In genomic region chr19:57888107-57888493, GRCh38 we compare ENCODE assay signal across 8 cellular contexts. TPM values are rescaled to one million over a fixed set of nuclear protein-coding genes. Genes with fewer than 3 reads are reported as not detected.
DNase-seq lines count a peak whose midpoint lies in the region; ATAC-seq and TF ChIP-seq lines count a peak whose summit lies in the region.

No MANE protein-coding gene starts in this region.

- no peak overlapping the region for H3K27ac Mint-ChIP-seq in Caco-2 (ENCODE audit: unreplicated experiment)
- peak overlapping the region; percentile 19 for H3K27ac Mint-ChIP-seq in neural progenitor cell

- peak overlapping the region; percentile 36 for H3K4me3 Mint-ChIP-seq in Caco-2 (ENCODE audit: unreplicated experiment)
- peak overlapping the region; percentile 93 for H3K4me3 Mint-ChIP-seq in neural progenitor cell

- CTCF ChIA-PET in Caco-2 (lab: Charles Lee) = no interaction called here

- H3K36me3 Mint-ChIP-seq in Caco-2 (ENCODE audit: insufficient read depth, unreplicated experiment) = peaks cover 40% of the 10 kb centered on the region
- peaks cover 61% of the 10 kb centered on the region for H3K36me3 Mint-ChIP-seq in neural progenitor cell

- H3K9ac ChIP-seq in neural progenitor cell = peak overlapping the region; percentile 85

- peak overlapping the region; percentile 81 for H3K27ac ChIP-seq in neural progenitor cell

- peaks cover 57% of the 10 kb centered on the region for H3K79me2 ChIP-seq in neural progenitor cell (ENCODE audit: low read depth)

- no peak for DNase-seq in Caco-2
- DNase-seq in NCI-H2029 treated with DMSO at 0.1 percent for 48 hours (lab: John Stamatoyannopoulos, UW) = peak; percentile 8
- DNase-seq in epithelial cell of esophagus (ENCODE audit: low read depth) = peak; percentile 55
- no peak for DNase-seq in neural progenitor cell (ENCODE audit: low spot score)
- DNase-seq in OCI-M2 (lab: John Stamatoyannopoulos, UW; ENCODE audit: unreplicated experiment) = no peak
- DNase-seq in dermis blood vessel endothelial cell = no peak
- DNase-seq in NCI-H1436 treated with DMSO at 0.1 percent for 48 hours (lab: John Stamatoyannopoulos, UW) = no peak

- no peak overlapping the region for H2AFZ ChIP-seq in neural progenitor cell (replicated peaks)

- POLR2A ChIA-PET in Caco-2 (lab: Charles Lee) = no interaction called here

- peaks cover 31% of the 10 kb centered on the region for H3K9me3 ChIP-seq in Caco-2
- H3K9me3 ChIP-seq in neural progenitor cell (ENCODE audit: low read depth) = no peaks in the 10 kb centered on the region

- TF ChIP-seq CTCF in Caco-2 (IDR thresholded peaks at IDR 0.05; ENCODE audit: insufficient read depth in 1 of 2, low read depth in 1 of 2, low read length in 1 of 2, severe bottlenecking in 1 of 2, unreplicated experiment in 1 of 2) (no peak), epithelial cell of esophagus (IDR thresholded peaks at IDR 0.05; ENCODE audit: insufficient read depth, low read depth, low read length, missing control alignments) (no peak), neural progenitor cell (IDR thresholded peaks at IDR 0.05) (no peak)

- H3K27me3 Mint-ChIP-seq in Caco-2 (ENCODE audit: insufficient read depth, unreplicated experiment) (no peaks in the 10 kb centered on the region), neural progenitor cell (ENCODE audit: insufficient read depth, low read depth) (peaks cover 11% of the 10 kb centered on the region)

- no peaks in the 10 kb centered on the region for H3K4me1 Mint-ChIP-seq in Caco-2 (ENCODE audit: low read depth, unreplicated experiment)
- peaks cover 15% of the 10 kb centered on the region for H3K4me1 Mint-ChIP-seq in neural progenitor cell

- peak overlapping the region; percentile 25 for H3K4me3 ChIP-seq in Caco-2 (ENCODE audit: low read depth, low read length)
- H3K4me3 ChIP-seq in epithelial cell of esophagus (ENCODE audit: low read length) = peak overlapping the region; percentile 91
- H3K4me3 ChIP-seq in neural progenitor cell = peak overlapping the region; percentile 66

- H3K36me3 ChIP-seq in Caco-2 (ENCODE audit: control insufficient read depth, insufficient read depth, low read length) (no peaks in the 10 kb centered on the region; the same call in 1 of the 2 replicates), neural progenitor cell (peaks cover 6% of the 10 kb centered on the region)

- H3K4me1 ChIP-seq in Caco-2 (peaks cover 13% of the 10 kb centered on the region), neural progenitor cell (peaks cover 11% of the 10 kb centered on the region)

- no TSS peak for BruUV-seq in Caco-2 (replicated peaks; lab: Mats Ljungman, UMichigan)

- peaks cover 18% of the 10 kb centered on the region for H4K20me1 ChIP-seq in neural progenitor cell (ENCODE audit: low read depth)

- intact Hi-C loops in Caco-2 (cut with micrococcal nuclease; ENCODE audit: unreplicated experiment) = no loop called here

- ATAC-seq in GM21737 (IDR thresholded peaks at IDR 0.05; ENCODE audit: unreplicated experiment) = no peak

- H3K27me3 ChIP-seq in Caco-2 (replicated peaks; ENCODE audit: control insufficient read depth, insufficient read depth, low read length) = no peaks in the 10 kb centered on the region
- H3K27me3 ChIP-seq in neural progenitor cell = no peaks in the 10 kb centered on the region

- H3K9me3 Mint-ChIP-seq in Caco-2 (ENCODE audit: unreplicated experiment) (peaks cover 33% of the 10 kb centered on the region), neural progenitor cell (peaks cover 77% of the 10 kb centered on the region)

- H3K4me2 ChIP-seq in neural progenitor cell = peak overlapping the region; percentile 99

- H3F3A ChIP-seq in neural progenitor cell (ENCODE audit: low read depth) = peaks cover 26% of the 10 kb centered on the region

RNA-seq across cellular contexts. Expression of gene ZNF814, which starts 0.7 kb away (rescaled TPM):
- total RNA-seq in Caco-2 (2022) = 8.3 and 9.4 TPM in 2 replicates
- 30.7 and 33.0 TPM in 2 replicates for total RNA-seq in neural progenitor cell (ENCODE audit: low replicate concordance)
- total RNA-seq in dermis blood vessel endothelial cell = 4.1 and 4.6 TPM in 2 replicates

RNA-seq across cellular contexts. Expression of gene ZNF417, which starts 28.3 kb away (rescaled TPM):
- total RNA-seq in Caco-2 (2022) = 16.6 and 19.2 TPM in 2 replicates
- 20.6 and 27.2 TPM in 2 replicates for total RNA-seq in neural progenitor cell (ENCODE audit: low replicate concordance)
- total RNA-seq in dermis blood vessel endothelial cell = 15.2 and 18.9 TPM in 2 replicates

RNA-seq across cellular contexts. Expression of gene ZNF587, which starts 38.4 kb away (rescaled TPM):
- 70.5 and 78.0 TPM in 2 replicates for total RNA-seq in Caco-2 (2022)
- total RNA-seq in neural progenitor cell (ENCODE audit: low replicate concordance) = 30.4 and 48.2 TPM in 2 replicates
- 29.4 and 36.3 TPM in 2 replicates for total RNA-seq in dermis blood vessel endothelial cell

RNA-seq across cellular contexts. Expression of gene ZNF418, which starts 47.1 kb away (rescaled TPM):
- total RNA-seq in Caco-2 (2022) (0.50 and 0.51 TPM in 2 replicates), neural progenitor cell (ENCODE audit: low replicate concordance) (25.9 and 43.0 TPM in 2 replicates), dermis blood vessel endothelial cell (4.3 and 4.9 TPM in 2 replicates)

RNA-seq across cellular contexts. Expression of gene ZNF587B, which starts 58.0 kb away (rescaled TPM):
- total RNA-seq in Caco-2 (2022) = 32.5 and 35.4 TPM in 2 replicates
- total RNA-seq in neural progenitor cell (ENCODE audit: low replicate concordance) = 16.4 and 24.7 TPM in 2 replicates
- total RNA-seq in dermis blood vessel endothelial cell = 24.2 and 27.2 TPM in 2 replicates

Comparison
In these comparisons a context has a peak if more than half of its experiments do, and no peak if none do; other contexts are left out.
1. DNase-seq: peak in NCI-H2029 treated with DMSO at 0.1 percent for 48 hours (single experiment) and epithelial cell of esophagus (single experiment); none in Caco-2 (0 of 2), neural progenitor cell (single experiment), OCI-M2 (single experiment), dermis blood vessel endothelial cell (single experiment) and NCI-H1436 treated with DMSO at 0.1 percent for 48 hours (single experiment).
2. H3K4me3 ChIP-seq: peak in every context shown above with its lines; median percentile 91 in epithelial cell of esophagus; 66 in neural progenitor cell; 25 in Caco-2.